9 cellular contexts compared by ENCODE assay signal in the genomic region with DNA sequence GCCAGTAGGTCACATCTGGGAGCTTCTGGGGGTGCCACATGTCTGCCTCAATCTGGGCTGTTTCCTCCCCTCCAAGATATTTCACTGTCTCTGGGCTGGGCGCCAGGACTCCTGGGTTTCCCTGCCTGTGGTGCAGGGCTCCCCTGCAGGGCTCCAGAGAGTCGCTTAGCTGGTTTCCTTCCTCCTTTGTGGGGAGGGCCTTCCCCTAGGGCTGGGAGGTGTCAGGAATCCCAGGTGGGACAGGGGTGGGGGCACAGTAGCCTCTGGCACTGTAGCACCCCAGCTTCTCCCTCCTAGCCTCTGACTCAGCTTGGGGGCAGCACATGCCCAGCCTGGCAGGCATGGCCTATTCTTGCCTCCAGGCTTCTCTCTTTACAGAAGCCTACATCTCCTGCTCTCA. TPM values are rescaled to one million over a fixed set of nuclear protein-coding genes. Genes with fewer than 3 reads are reported as not detected.
A peak's percentile ranks its signal among the peaks of the same experiment; 100 is the strongest.
DNase-seq lines count a peak whose midpoint lies in the region; ATAC-seq and TF ChIP-seq lines count a peak whose summit lies in the region.
"Had no signal": no experiment of that assay in that cellular context is flagged by ENCODE, and none has a peak within 500 bp of the region (broad histone marks: within the 10 kb centered on the region; RNA-seq: fewer than 3 reads in every experiment).

No MANE protein-coding gene starts in this region.

- H3K4me1 ChIP-seq in lower lobe of right lung (peaks cover 100% of the 10 kb centered on the region), aorta (ENCODE audit: control insufficient read depth in 1 of 2, insufficient read depth in 2 of 2, low read length in 2 of 2) (peaks cover 5 to 14% of the 10 kb centered on the region in 2 donors)

- 10 to 12% methylated on average over 2 of the region's 2 CpGs for WGBS in aorta, 2 donors

- no peaks in the 10 kb centered on the region for H3K27me3 Mint-ChIP-seq in activated T-cell treated with anti-CD3 and anti-CD28 coated beads, Interleukin-2, amount 50 U/mL, for 72 hours (ENCODE audit: low read depth)
- H3K27me3 Mint-ChIP-seq: stimulated activated naive CD8-positive, alpha-beta T cell treated with anti-CD3 and anti-CD28 coated beads, Interleukin-15, Interleukin-2, amounts not matched to agents 100 ng/mL and 50 ng/mL, for 24 hours had no signal

- no peak for DNase-seq in activated T-cell treated with anti-CD3 and anti-CD28 coated beads, Interleukin-2, amount 50 U/mL, for 72 hours
- DNase-seq in activated T-cell treated with anti-CD3 and anti-CD28 coated beads for 4 hours = no peak
- peak; percentile 76 for DNase-seq in lower lobe of right lung
- peak in 1 of 2 donors; percentile 80 for DNase-seq in aorta
- DNase-seq in NCI-H526 treated with DMSO at 0.1 percent for 48 hours (lab: John Stamatoyannopoulos, UW) = no peak

- no peak for ATAC-seq in activated T-cell treated with anti-CD3 and anti-CD28 coated beads, Interleukin-2, amount 50 U/mL, for 72 hours (replicated peaks in 1 of 2)
- peak; percentile 10 to 11 for ATAC-seq in lower lobe of right lung
- no peak for ATAC-seq in aorta (ENCODE audit: low FRiP score)
- no peak for ATAC-seq in HG03432 (IDR thresholded peaks at IDR 0.05; ENCODE audit: unreplicated experiment)
- ATAC-seq in GM21737 (IDR thresholded peaks at IDR 0.05; ENCODE audit: unreplicated experiment) = no peak

- no peaks in the 10 kb centered on the region for H3K9me3 Mint-ChIP-seq in activated T-cell treated with anti-CD3 and anti-CD28 coated beads, Interleukin-2, amount 50 U/mL, for 72 hours
- H3K9me3 Mint-ChIP-seq: stimulated activated naive CD8-positive, alpha-beta T cell treated with anti-CD3 and anti-CD28 coated beads, Interleukin-15, Interleukin-2, amounts not matched to agents 100 ng/mL and 50 ng/mL, for 24 hours had no signal

- H3K4me3 ChIP-seq in lower lobe of right lung (no peak overlapping the region), aorta (ENCODE audit: low read length in 2 of 2) (no peak overlapping the region)

- H3K4me3 Mint-ChIP-seq in activated T-cell treated with anti-CD3 and anti-CD28 coated beads, Interleukin-2, amount 50 U/mL, for 72 hours = peak overlapping the region; percentile 22 to 25
- H3K4me3 Mint-ChIP-seq: stimulated activated naive CD8-positive, alpha-beta T cell treated with anti-CD3 and anti-CD28 coated beads, Interleukin-15, Interleukin-2, amounts not matched to agents 100 ng/mL and 50 ng/mL, for 24 hours had no signal

- no peak for TF ChIP-seq CTCF in lower lobe of right lung (IDR thresholded peaks at IDR 0.05)

- H3K27ac ChIP-seq in angular gyrus (ENCODE audit: low read depth, low read length) (peak overlapping the region; percentile 50), lower lobe of right lung (peak overlapping the region; percentile 76), aorta (ENCODE audit: low read depth in 1 of 2, low read length in 2 of 2) (peak overlapping the region; percentile 53 to 90)

- H3K27me3 ChIP-seq in lower lobe of right lung (ENCODE audit: low read depth) = no peaks in the 10 kb centered on the region
- H3K27me3 ChIP-seq in aorta (ENCODE audit: control insufficient read depth in 1 of 2, insufficient read depth in 2 of 2, low read length in 1 of 2) = no peaks in the 10 kb centered on the region

- no peaks in the 10 kb centered on the region for H3K36me3 Mint-ChIP-seq in activated T-cell treated with anti-CD3 and anti-CD28 coated beads, Interleukin-2, amount 50 U/mL, for 72 hours (ENCODE audit: insufficient read depth in 2 of 2)

- peaks cover 37% of the 10 kb centered on the region for H3K4me1 Mint-ChIP-seq in activated T-cell treated with anti-CD3 and anti-CD28 coated beads, Interleukin-2, amount 50 U/mL, for 72 hours (ENCODE audit: low read depth)

- peak overlapping the region; percentile 27 for H3K27ac Mint-ChIP-seq in activated T-cell treated with anti-CD3 and anti-CD28 coated beads, Interleukin-2, amount 50 U/mL, for 72 hours
- H3K27ac Mint-ChIP-seq: stimulated activated naive CD8-positive, alpha-beta T cell treated with anti-CD3 and anti-CD28 coated beads, Interleukin-15, Interleukin-2, amounts not matched to agents 100 ng/mL and 50 ng/mL, for 24 hours had no signal

- no peaks in the 10 kb centered on the region for H3K36me3 ChIP-seq in lower lobe of right lung
- H3K36me3 ChIP-seq in aorta (ENCODE audit: control insufficient read depth in 1 of 2, insufficient read depth in 2 of 2, low read length in 1 of 2) = no peaks in the 10 kb centered on the region

- H3K9me3 ChIP-seq in lower lobe of right lung = no peaks in the 10 kb centered on the region
- no peaks in the 10 kb centered on the region for H3K9me3 ChIP-seq in aorta (ENCODE audit: control insufficient read depth, low read length)

- intact Hi-C loops in lower lobe of right lung (cut with DNase I) (no loop called here), aorta (cut with DNase I) (loop anchor here in 1 of 2 donors (2.0 kb wide), 1 partner anchor 33 kb away; no protein-coding TSS in a partner anchor)

RNA-seq across cellular contexts. Expression of a gene that starts 2.6 kb away (rescaled TPM):
- total RNA-seq in activated T-cell treated with anti-CD3 and anti-CD28 coated beads, Interleukin-2, amount 50 U/mL, for 72 hours = 10 to 100 TPM; 33.4 to 45.2 TPM
- total RNA-seq in lower lobe of right lung (82.6 TPM), aorta (10 to 100 TPM; 52.7 to 88.3 TPM)
- polyA plus RNA-seq in aorta = 10 to 100 TPM; 10.6 to 25.6 TPM

RNA-seq across cellular contexts. Expression of a gene that starts 23.9 kb away (rescaled TPM):
- 10 to 100 TPM; 86.2 to 92.6 TPM for total RNA-seq in activated T-cell treated with anti-CD3 and anti-CD28 coated beads, Interleukin-2, amount 50 U/mL, for 72 hours
- 2.3 TPM for total RNA-seq in lower lobe of right lung
- total RNA-seq in aorta = 1 to 10 TPM; 1.7 to 2.5 TPM
- polyA plus RNA-seq in aorta = 1 to 10 TPM in 1 of 2 donors, under 1 TPM in 1; 0.38 to 1.6 TPM

RNA-seq across cellular contexts. Expression of a gene that starts 53.0 kb away (rescaled TPM):
- not detected for total RNA-seq in activated T-cell treated with anti-CD3 and anti-CD28 coated beads, Interleukin-2, amount 50 U/mL, for 72 hours
- total RNA-seq in lower lobe of right lung (3.1 TPM), aorta (1 to 10 TPM; 1.8 to 2.2 TPM)
- not detected for polyA plus RNA-seq in aorta

Comparison
In these comparisons a context has a peak if more than half of its experiments do, and no peak if none do; other contexts are left out.
1. ATAC-seq: peak in lower lobe of right lung (2 of 2); none in activated T-cell treated with anti-CD3 and anti-CD28 coated beads, Interleukin-2, amount 50 U/mL, for 72 hours (0 of 2), aorta (single experiment), HG03432 (single experiment) and GM21737 (single experiment).
2. RNA of a gene that starts 23.9 kb away (total RNA-seq): 86.2 to 92.6 TPM in activated T-cell treated with anti-CD3 and anti-CD28 coated beads, Interleukin-2, amount 50 U/mL, for 72 hours; 1.7 to 2.5 TPM in aorta and 2.3 TPM in lower lobe of right lung (single experiment); every median in the first group is over 10 times any median in the second.
3. Peak in every context shown above with its lines, with median percentiles within 50 percentile points of each other: H3K27ac ChIP-seq.